In genomic region chr1:39003464-39003752, GRCh38 we compare ENCODE assay signal across 21 cellular contexts. TPM values are rescaled to one million over a fixed set of nuclear protein-coding genes. Genes with fewer than 3 reads are reported as not detected.
A peak's percentile ranks its signal among the peaks of the same experiment; 100 is the strongest.
DNase-seq lines count a peak whose midpoint lies in the region; ATAC-seq and TF ChIP-seq lines count a peak whose summit lies in the region.
"Had no signal": no experiment of that assay in that cellular context is flagged by ENCODE, and none has a peak within 500 bp of the region (broad histone marks: within the 10 kb centered on the region; RNA-seq: fewer than 3 reads in every experiment).

No MANE protein-coding gene starts in this region.

- no peak overlapping the region for H3K4me3 ChIP-seq in CD4-positive, alpha-beta memory T cell (ENCODE audit: low read length in 2 of 2)
- H3K4me3 ChIP-seq in neural progenitor cell (no peak overlapping the region), MM.1S (ENCODE audit: low read length) (no peak overlapping the region)
- H3K4me3 ChIP-seq: A549, upper lobe of right lung had no signal

- POLR2A ChIA-PET in activated CD8-positive, alpha-beta T cell treated with anti-CD3 and anti-CD28 coated beads for 36 hours (lab: Charles Lee): interaction anchor here (0.7 to 2.9 kb wide), 2 partner anchors 23 to 410 kb away, joined by 3 to 9 read pairs; partner anchors contain the start of gene NDUFS5
- POLR2A ChIA-PET in activated CD8-positive, alpha-beta T cell treated with anti-CD3 and anti-CD28 coated beads, Interleukin-2, amount 10 ng/mL, durations not matched to agents 7 days and 5 days (lab: Charles Lee): interaction anchor here (0.7 to 1.1 kb wide), 2 partner anchors 25 to 1976 kb away, joined by 3 to 4 read pairs; partner anchors contain the start of gene CTPS1
- POLR2A ChIA-PET in CD4-positive, alpha-beta memory T cell (lab: Charles Lee; ENCODE audit: partially characterized antibody): interaction anchor here (1.1 to 2.8 kb wide), 3 partner anchors 10 to 26 kb away, joined by 3 to 13 read pairs (median 8); partner anchors contain the start of gene NDUFS5

- H3K27me3 ChIP-seq in CD4-positive, alpha-beta memory T cell (ENCODE audit: insufficient read depth, low read length): no peaks in the 10 kb centered on the region
- H3K27me3 ChIP-seq in neural progenitor cell (no peaks in the 10 kb centered on the region), MM.1S (replicated peaks; ENCODE audit: insufficient read depth, low read length) (no peaks in the 10 kb centered on the region)
- H3K27me3 ChIP-seq: upper lobe of right lung had no signal

- CTCF ChIA-PET in activated CD8-positive, alpha-beta T cell treated with anti-CD3 and anti-CD28 coated beads for 36 hours (lab: Charles Lee): interaction anchor here (1.0 to 2.2 kb wide), 5 partner anchors 11 to 169 kb away, joined by 3 to 8 read pairs (median 6); no protein-coding TSS in a partner anchor
- CTCF ChIA-PET in activated CD8-positive, alpha-beta T cell treated with anti-CD3 and anti-CD28 coated beads, Interleukin-2, amount 10 ng/mL, durations not matched to agents 7 days and 5 days (lab: Charles Lee): interaction anchor here (0.8 to 1.1 kb wide), 2 partner anchors 9 to 87 kb away, joined by 3 read pairs; no protein-coding TSS in a partner anchor
- CTCF ChIA-PET in CD4-positive, alpha-beta memory T cell (lab: Charles Lee; ENCODE audit: partially characterized antibody): interaction anchor here (1.3 kb wide), 1 partner anchor 13 kb away, joined by 3 read pairs; no protein-coding TSS in a partner anchor

- no peaks in the 10 kb centered on the region for H3K9me3 Mint-ChIP-seq in activated CD8-positive, alpha-beta T cell treated with anti-CD3 and anti-CD28 coated beads for 36 hours
- no peaks in the 10 kb centered on the region for H3K9me3 Mint-ChIP-seq in activated CD8-positive, alpha-beta T cell treated with anti-CD3 and anti-CD28 coated beads, Interleukin-2, amount 10 ng/mL, durations not matched to agents 7 days and 5 days (ENCODE audit: insufficient read depth)
- H3K9me3 Mint-ChIP-seq in CD4-positive, alpha-beta memory T cell: no peaks in the 10 kb centered on the region
- no peaks in the 10 kb centered on the region for H3K9me3 Mint-ChIP-seq in activated naive CD8-positive, alpha-beta T cell (ENCODE audit: low read depth)
- no peaks in the 10 kb centered on the region for H3K9me3 Mint-ChIP-seq in neural progenitor cell
- H3K9me3 Mint-ChIP-seq: activated naive CD8-positive, alpha-beta T cell treated with anti-CD3 and anti-CD28 coated beads, Interleukin-2, amount 10 ng/mL, durations not matched to agents 7 days and 5 days; memory B cell; naive thymus-derived CD4-positive, alpha-beta T cell had no signal

- no peak overlapping the region for H3K4me3 Mint-ChIP-seq in activated CD8-positive, alpha-beta T cell treated with anti-CD3 and anti-CD28 coated beads for 36 hours
- no peak overlapping the region for H3K4me3 Mint-ChIP-seq in activated CD8-positive, alpha-beta T cell treated with anti-CD3 and anti-CD28 coated beads, Interleukin-2, amount 10 ng/mL, durations not matched to agents 7 days and 5 days
- H3K4me3 Mint-ChIP-seq in CD4-positive, alpha-beta memory T cell: no peak overlapping the region
- no peak overlapping the region for H3K4me3 Mint-ChIP-seq in activated naive CD8-positive, alpha-beta T cell
- H3K4me3 Mint-ChIP-seq in neural progenitor cell: no peak overlapping the region
- H3K4me3 Mint-ChIP-seq: activated naive CD8-positive, alpha-beta T cell treated with anti-CD3 and anti-CD28 coated beads, Interleukin-2, amount 10 ng/mL, durations not matched to agents 7 days and 5 days; memory B cell; naive thymus-derived CD4-positive, alpha-beta T cell had no signal

- no peaks in the 10 kb centered on the region for H3K27me3 Mint-ChIP-seq in activated CD8-positive, alpha-beta T cell treated with anti-CD3 and anti-CD28 coated beads for 36 hours
- no peaks in the 10 kb centered on the region for H3K27me3 Mint-ChIP-seq in activated CD8-positive, alpha-beta T cell treated with anti-CD3 and anti-CD28 coated beads, Interleukin-2, amount 10 ng/mL, durations not matched to agents 7 days and 5 days (ENCODE audit: low read depth)
- no peaks in the 10 kb centered on the region for H3K27me3 Mint-ChIP-seq in CD4-positive, alpha-beta memory T cell
- H3K27me3 Mint-ChIP-seq in activated naive CD8-positive, alpha-beta T cell: no peaks in the 10 kb centered on the region
- H3K27me3 Mint-ChIP-seq in neural progenitor cell (ENCODE audit: insufficient read depth, low read depth): no peaks in the 10 kb centered on the region
- H3K27me3 Mint-ChIP-seq: activated naive CD8-positive, alpha-beta T cell treated with anti-CD3 and anti-CD28 coated beads, Interleukin-2, amount 10 ng/mL, durations not matched to agents 7 days and 5 days; memory B cell; naive thymus-derived CD4-positive, alpha-beta T cell had no signal

- no peaks in the 10 kb centered on the region for H3K9me3 ChIP-seq in CD4-positive, alpha-beta memory T cell (ENCODE audit: control insufficient read depth in 1 of 2, low read length in 2 of 2)
- H3K9me3 ChIP-seq in neural progenitor cell (ENCODE audit: low read depth) (no peaks in the 10 kb centered on the region), MM.1S (replicated peaks; ENCODE audit: insufficient read depth, low read length) (no peaks in the 10 kb centered on the region)
- H3K9me3 ChIP-seq: A549, upper lobe of right lung had no signal

- no peak overlapping the region for H3K4me2 ChIP-seq in neural progenitor cell
- no peak overlapping the region for H3K4me2 ChIP-seq in MM.1S (ENCODE audit: low read depth, low read length)
- H3K4me2 ChIP-seq: A549 had no signal

- peaks cover 18% of the 10 kb centered on the region for H3K4me1 ChIP-seq in CD4-positive, alpha-beta memory T cell (ENCODE audit: insufficient read depth, low read length)
- H3K4me1 ChIP-seq in neural progenitor cell (no peaks in the 10 kb centered on the region), MM.1S (ENCODE audit: low read length) (no peaks in the 10 kb centered on the region)
- H3K4me1 ChIP-seq: upper lobe of right lung had no signal

- H3F3A ChIP-seq in neural progenitor cell (ENCODE audit: low read depth) (peaks cover 49% of the 10 kb centered on the region), MM.1S (ENCODE audit: insufficient read depth, low read length) (no peaks in the 10 kb centered on the region)

- H3K79me2 ChIP-seq in neural progenitor cell (ENCODE audit: low read depth) (peaks cover 40% of the 10 kb centered on the region), MM.1S (ENCODE audit: low read length) (peaks cover 20% of the 10 kb centered on the region)

- H4K20me1 ChIP-seq in neural progenitor cell (ENCODE audit: low read depth) (peaks cover 64% of the 10 kb centered on the region), MM.1S (ENCODE audit: insufficient read depth, low read length) (no peaks in the 10 kb centered on the region)

- peaks cover 74% of the 10 kb centered on the region for H3K36me3 ChIP-seq in CD4-positive, alpha-beta memory T cell (ENCODE audit: insufficient read depth, low read length)
- H3K36me3 ChIP-seq in neural progenitor cell (peaks cover 34% of the 10 kb centered on the region), MM.1S (replicated peaks; ENCODE audit: insufficient read depth, low read length) (peaks cover 15% of the 10 kb centered on the region; the same call in 1 of the 2 replicates)

- H3K4me1 Mint-ChIP-seq in activated CD8-positive, alpha-beta T cell treated with anti-CD3 and anti-CD28 coated beads for 36 hours (ENCODE audit: low read depth): peaks cover 41% of the 10 kb centered on the region
- H3K4me1 Mint-ChIP-seq in activated CD8-positive, alpha-beta T cell treated with anti-CD3 and anti-CD28 coated beads, Interleukin-2, amount 10 ng/mL, durations not matched to agents 7 days and 5 days (ENCODE audit: low read depth): peaks cover 8% of the 10 kb centered on the region
- peaks cover 14 to 33% (median 26%) of the 10 kb centered on the region in 4 donors for H3K4me1 Mint-ChIP-seq in CD4-positive, alpha-beta memory T cell
- H3K4me1 Mint-ChIP-seq in activated naive CD8-positive, alpha-beta T cell (ENCODE audit: low read depth): peaks cover 34% of the 10 kb centered on the region
- H3K4me1 Mint-ChIP-seq in neural progenitor cell: no peaks in the 10 kb centered on the region

- H3K9ac ChIP-seq in neural progenitor cell: no peak overlapping the region
- no peak overlapping the region for H3K9ac ChIP-seq in MM.1S (ENCODE audit: low read length)

- no peaks in the 10 kb centered on the region for H3K9me2 ChIP-seq in MM.1S (replicated peaks; ENCODE audit: insufficient read depth, low read length)

- intact Hi-C loops in activated CD8-positive, alpha-beta T cell treated with anti-CD3 and anti-CD28 coated beads for 36 hours (cut with micrococcal nuclease): no loop called here
- intact Hi-C loops in CD4-positive, alpha-beta memory T cell (cut with micrococcal nuclease): no loop called here

- DNase-seq in activated CD8-positive, alpha-beta T cell treated with anti-CD3 and anti-CD28 coated beads for 36 hours: no peak
- DNase-seq in activated CD8-positive, alpha-beta T cell treated with anti-CD3 and anti-CD28 coated beads, Interleukin-2, amount 10 ng/mL, durations not matched to agents 7 days and 5 days: no peak
- DNase-seq in CD4-positive, alpha-beta memory T cell: no peak
- no peak for DNase-seq in neural progenitor cell (ENCODE audit: low spot score)
- no peak for DNase-seq in MM.1S
- no peak for DNase-seq in Kasumi-1 (lab: John Stamatoyannopoulos, UW)
- no peak for DNase-seq in LoVo (ENCODE audit: low spot score)
- DNase-seq: activated CD8-positive, alpha-beta memory T cell treated with anti-CD3 and anti-CD28 coated beads, Interleukin-2, amount 50 U/mL, for 48 hours; activated naive CD8-positive, alpha-beta T cell treated with anti-CD3 and anti-CD28 coated beads, Interleukin-2, amount 10 ng/mL, durations not matched to agents 7 days and 5 days; foreskin fibroblast; kidney; naive thymus-derived CD4-positive, alpha-beta T cell; NCI-H1694 treated with DMSO at 0.1 percent for 48 hours; NCI-H82; posterior cingulate gyrus; upper lobe of right lung had no signal

- peaks cover 66% of the 10 kb centered on the region for H3K36me3 Mint-ChIP-seq in activated CD8-positive, alpha-beta T cell treated with anti-CD3 and anti-CD28 coated beads for 36 hours (ENCODE audit: low read depth)
- peaks cover 75% of the 10 kb centered on the region for H3K36me3 Mint-ChIP-seq in activated CD8-positive, alpha-beta T cell treated with anti-CD3 and anti-CD28 coated beads, Interleukin-2, amount 10 ng/mL, durations not matched to agents 7 days and 5 days (ENCODE audit: low read depth)
- H3K36me3 Mint-ChIP-seq in CD4-positive, alpha-beta memory T cell: peaks cover 55 to 76% of the 10 kb centered on the region in 2 donors
- H3K36me3 Mint-ChIP-seq in activated naive CD8-positive, alpha-beta T cell: peaks cover 18% of the 10 kb centered on the region
- peaks cover 40% of the 10 kb centered on the region for H3K36me3 Mint-ChIP-seq in neural progenitor cell

- ATAC-seq in activated CD8-positive, alpha-beta T cell treated with anti-CD3 and anti-CD28 coated beads for 36 hours: no peak
- ATAC-seq in activated CD8-positive, alpha-beta T cell treated with anti-CD3 and anti-CD28 coated beads, Interleukin-2, amount 10 ng/mL, durations not matched to agents 7 days and 5 days: no peak
- ATAC-seq: A549; naive thymus-derived CD4-positive, alpha-beta T cell; Panc1; upper lobe of right lung had no signal

- TF ChIP-seq CTCF in activated CD8-positive, alpha-beta T cell treated with anti-CD3 and anti-CD28 coated beads for 36 hours (IDR thresholded peaks at IDR 0.05): no peak
- no peak for TF ChIP-seq CTCF in neural progenitor cell (IDR thresholded peaks at IDR 0.05)
- TF ChIP-seq CTCF in MM.1S (IDR thresholded peaks at IDR 0.05; ENCODE audit: low read length): no peak

- peak overlapping the region; percentile 86 for H3K27ac Mint-ChIP-seq in activated CD8-positive, alpha-beta T cell treated with anti-CD3 and anti-CD28 coated beads for 36 hours
- no peak overlapping the region for H3K27ac Mint-ChIP-seq in activated CD8-positive, alpha-beta T cell treated with anti-CD3 and anti-CD28 coated beads, Interleukin-2, amount 10 ng/mL, durations not matched to agents 7 days and 5 days
- H3K27ac Mint-ChIP-seq in CD4-positive, alpha-beta memory T cell: peak overlapping the region in 4 of 7 donors; percentile 3 to 79 (median 54)
- H3K27ac Mint-ChIP-seq in activated naive CD8-positive, alpha-beta T cell: peak overlapping the region; percentile 86
- no peak overlapping the region for H3K27ac Mint-ChIP-seq in neural progenitor cell
- H3K27ac Mint-ChIP-seq: activated naive CD8-positive, alpha-beta T cell treated with anti-CD3 and anti-CD28 coated beads, Interleukin-2, amount 10 ng/mL, durations not matched to agents 7 days and 5 days; memory B cell had no signal

- H3K27ac ChIP-seq in CD4-positive, alpha-beta memory T cell (ENCODE audit: low read depth, low read length): no peak overlapping the region
- H3K27ac ChIP-seq in neural progenitor cell (peak overlapping the region; percentile 3), MM.1S (ENCODE audit: low read length) (no peak overlapping the region)
- H3K27ac ChIP-seq: A549, C4-2B, upper lobe of right lung had no signal

- H2AFZ ChIP-seq in neural progenitor cell (replicated peaks): no peak overlapping the region
- H2AFZ ChIP-seq in MM.1S (ENCODE audit: low read length): no peak overlapping the region

RNA-seq across cellular contexts. Expression of gene AKIRIN1, which starts 12.3 kb away (rescaled TPM):
- total RNA-seq in activated CD8-positive, alpha-beta T cell treated with anti-CD3 and anti-CD28 coated beads for 36 hours: 10 to 100 TPM; 57.8 to 59.4 TPM
- total RNA-seq in activated CD8-positive, alpha-beta T cell treated with anti-CD3 and anti-CD28 coated beads, Interleukin-2, amount 10 ng/mL, durations not matched to agents 7 days and 5 days: 10 to 100 TPM; 51.2 to 53.8 TPM
- total RNA-seq in CD4-positive, alpha-beta memory T cell: 10 to 100 TPM; 79.6 to 84.9 TPM
- 100 to 1,000 TPM; 129 to 131 TPM for polyA plus RNA-seq in CD4-positive, alpha-beta memory T cell
- total RNA-seq in neural progenitor cell (ENCODE audit: low replicate concordance): 99.6 and 130 TPM in 2 replicates

RNA-seq across cellular contexts. Expression of gene NDUFS5, which starts 22.7 kb away (rescaled TPM):
- total RNA-seq in activated CD8-positive, alpha-beta T cell treated with anti-CD3 and anti-CD28 coated beads for 36 hours: 100 to 1,000 TPM; 153 to 178 TPM
- total RNA-seq in activated CD8-positive, alpha-beta T cell treated with anti-CD3 and anti-CD28 coated beads, Interleukin-2, amount 10 ng/mL, durations not matched to agents 7 days and 5 days: 100 to 1,000 TPM; 134 to 138 TPM
- 100 to 1,000 TPM; 122 to 125 TPM for total RNA-seq in CD4-positive, alpha-beta memory T cell
- polyA plus RNA-seq in CD4-positive, alpha-beta memory T cell: 100 to 1,000 TPM; 616 to 665 TPM
- 414 and 738 TPM in 2 replicates for total RNA-seq in neural progenitor cell (ENCODE audit: low replicate concordance)

Comparison
In these comparisons a context has a peak if more than half of its experiments do, and no peak if none do; other contexts are left out.
1. H3K27ac Mint-ChIP-seq: peak in activated CD8-positive, alpha-beta T cell treated with anti-CD3 and anti-CD28 coated beads for 36 hours (single experiment), CD4-positive, alpha-beta memory T cell (4 of 7) and activated naive CD8-positive, alpha-beta T cell (single experiment); none in activated CD8-positive, alpha-beta T cell treated with anti-CD3 and anti-CD28 coated beads, Interleukin-2, amount 10 ng/mL, durations not matched to agents 7 days and 5 days (single experiment) and neural progenitor cell (single experiment).